21 cellular contexts compared by ENCODE assay signal in the genomic region with DNA sequence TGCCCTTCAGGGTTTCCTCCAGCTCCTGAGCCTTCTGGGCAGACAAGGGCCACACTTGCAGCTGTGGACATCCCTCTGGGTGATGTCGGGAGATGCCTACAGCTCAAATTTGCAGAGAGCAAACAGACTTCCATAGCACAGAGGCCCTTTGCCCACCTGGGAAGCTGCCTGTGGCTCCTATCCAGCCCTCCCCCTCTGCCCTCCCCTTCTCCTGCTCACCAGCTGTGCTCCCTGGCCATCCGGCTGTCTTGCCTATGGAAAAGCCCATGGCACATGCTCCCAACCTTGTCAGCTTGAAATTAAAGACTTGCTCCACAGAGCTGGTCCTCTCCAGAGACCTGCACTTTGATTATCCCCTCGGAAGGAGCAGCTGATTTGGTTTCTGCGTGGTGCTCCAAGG.
"Had no signal": no experiment of that assay in that cellular context is flagged by ENCODE, and none has a peak within 500 bp of the region (broad histone marks: within the 10 kb centered on the region; RNA-seq: fewer than 3 reads in every experiment).

No MANE protein-coding gene starts in this region.

- H3K9me3 ChIP-seq: neutrophil, pancreas, right lobe of liver, suprapubic skin, transverse colon, vagina had no signal

- H3K36me3 ChIP-seq: esophagus squamous epithelium, neutrophil, pancreas, right lobe of liver, suprapubic skin, transverse colon, vagina had no signal

- DNase-seq: cortex of kidney; effector memory CD8-positive, alpha-beta T cell; erythroblast; esophagus squamous epithelium; foreskin melanocyte; head of caudate nucleus; natural killer cell; pancreas; right lobe of liver; small intestine; stimulated activated CD4-positive, alpha-beta T cell treated with anti-CD3 and anti-CD28 coated beads, Interleukin-15, amount 100 ng/mL, for 24 hours; stimulated activated CD4-positive, alpha-beta T cell treated with anti-CD3 and anti-CD28 coated beads, Interleukin-2, amount 100 ng/mL, for 48 hours; stimulated activated CD8-positive, alpha-beta memory T cell treated with anti-CD3 and anti-CD28 coated beads, Interleukin-4, amount 100 ng/mL, for 48 hours; stimulated activated naive CD4-positive, alpha-beta T cell; stimulated activated naive CD8-positive, alpha-beta T cell treated with anti-CD3 and anti-CD28 coated beads, Interleukin-15, amount 100 ng/mL, for 72 hours; transverse colon had no signal

- H3K27me3 ChIP-seq: pancreas, right lobe of liver, suprapubic skin, transverse colon, vagina had no signal

- ATAC-seq: effector memory CD8-positive, alpha-beta T cell; left lobe of liver; natural killer cell; pancreas; right lobe of liver; stimulated activated naive CD8-positive, alpha-beta T cell treated with anti-CD3 and anti-CD28 coated beads, Interleukin-15, amount 100 ng/mL, for 72 hours had no signal

- H3K4me1 ChIP-seq: pancreas, right lobe of liver, suprapubic skin, transverse colon, vagina had no signal

- H3K4me3 ChIP-seq: esophagus squamous epithelium, lung, pancreas, right lobe of liver, suprapubic skin, transverse colon, vagina had no signal

- H3K27ac ChIP-seq: esophagus squamous epithelium, neutrophil, pancreas, right lobe of liver, suprapubic skin, transverse colon, vagina had no signal
